In genomic region chr6:28335040-28335563, GRCh38 we compare ENCODE assay signal across 9 cellular contexts. TPM values are rescaled to one million over a fixed set of nuclear protein-coding genes. Genes with fewer than 3 reads are reported as not detected.
A peak's percentile ranks its signal among the peaks of the same experiment; 100 is the strongest.
DNase-seq lines count a peak whose midpoint lies in the region; ATAC-seq and TF ChIP-seq lines count a peak whose summit lies in the region.
"Had no signal": no experiment of that assay in that cellular context is flagged by ENCODE, and none has a peak within 500 bp of the region (broad histone marks: within the 10 kb centered on the region; RNA-seq: fewer than 3 reads in every experiment).

No MANE protein-coding gene starts in this region.

- H3K4me3 ChIP-seq in CD4-positive, alpha-beta memory T cell (ENCODE audit: low read length in 2 of 2) = peak overlapping the region; percentile 61 to 85
- H3K4me3 ChIP-seq in MM.1S (ENCODE audit: low read length) (peak overlapping the region; percentile 71; the same call in 1 of the 2 replicates), esophagus (ENCODE audit: low read depth in 1 of 2, low read length in 2 of 2) (peak overlapping the region; percentile 76), osteoblast (ENCODE audit: insufficient read depth, low read length) (peak overlapping the region; percentile 93)

- peaks cover 0 to 4% (median 3%) of the 10 kb centered on the region in 4 donors for H3K4me1 Mint-ChIP-seq in CD4-positive, alpha-beta memory T cell
- H3K4me1 Mint-ChIP-seq: IgD-negative memory B cell had no signal

- H3K27ac ChIP-seq in CD4-positive, alpha-beta memory T cell (ENCODE audit: low read depth, low read length) = peak overlapping the region; percentile 87
- H3K27ac ChIP-seq in MM.1S (ENCODE audit: low read length) = peak overlapping the region; percentile 69; the same call in 1 of the 2 replicates
- H3K27ac ChIP-seq in esophagus (ENCODE audit: low read depth in 2 of 2, low read length in 1 of 2) = peak overlapping the region; percentile 98 to 99
- H3K27ac ChIP-seq in osteoblast (ENCODE audit: low read depth, low read length) = peak overlapping the region; percentile 84

- H4K20me1 ChIP-seq in MM.1S (ENCODE audit: insufficient read depth, low read length) (no peaks in the 10 kb centered on the region), osteoblast (ENCODE audit: insufficient read depth, low read length) (no peaks in the 10 kb centered on the region)

- no peaks in the 10 kb centered on the region for H3K27me3 Mint-ChIP-seq in CD4-positive, alpha-beta memory T cell
- H3K27me3 Mint-ChIP-seq: IgD-negative memory B cell had no signal

- H2AFZ ChIP-seq in MM.1S (ENCODE audit: low read length) (peak overlapping the region; percentile 77), osteoblast (ENCODE audit: low read length) (peak overlapping the region; percentile 92)

- H3K27me3 ChIP-seq in CD4-positive, alpha-beta memory T cell (ENCODE audit: insufficient read depth, low read length) = no peaks in the 10 kb centered on the region
- no peaks in the 10 kb centered on the region for H3K27me3 ChIP-seq in MM.1S (replicated peaks; ENCODE audit: insufficient read depth, low read length)
- H3K27me3 ChIP-seq in esophagus (ENCODE audit: control insufficient read depth in 1 of 2, insufficient read depth in 2 of 2, low read length in 2 of 2) = no peaks in the 10 kb centered on the region
- no peaks in the 10 kb centered on the region for H3K27me3 ChIP-seq in osteoblast (ENCODE audit: insufficient read depth, low read length)

- no peak for ATAC-seq in HG03097 (IDR thresholded peaks at IDR 0.05; ENCODE audit: low FRiP score, unreplicated experiment)

- POLR2A ChIA-PET in CD4-positive, alpha-beta memory T cell (lab: Charles Lee; ENCODE audit: partially characterized antibody) = interaction anchor here (0.6 to 2.8 kb wide), 18 partner anchors 13 to 856 kb away, joined by 3 to 27 read pairs (median 5); partner anchors contain the start of genes ZKSCAN3, ZKSCAN4, ZKSCAN8 and ZSCAN26

- H3K36me3 Mint-ChIP-seq in CD4-positive, alpha-beta memory T cell = no peaks in the 10 kb centered on the region
- H3K36me3 Mint-ChIP-seq: IgD-negative memory B cell had no signal

- intact Hi-C loops in CD4-positive, alpha-beta memory T cell (cut with micrococcal nuclease) = loop anchor here (1.0 to 5.0 kb wide), 4 partner anchors 14 to 863 kb away; partner anchors contain the start of genes ZKSCAN3, ZNF184 and ZSCAN26

- CTCF ChIA-PET in CD4-positive, alpha-beta memory T cell (lab: Charles Lee; ENCODE audit: partially characterized antibody) = interaction anchor here (0.9 to 3.5 kb wide), 6 partner anchors 12 to 562 kb away, joined by 3 to 20 read pairs (median 4); partner anchors contain the start of gene ZSCAN26

- peak overlapping the region; percentile 84; the same call in 1 of the 2 replicates for H3K4me2 ChIP-seq in MM.1S (ENCODE audit: low read depth, low read length)
- peak overlapping the region; percentile 99 for H3K4me2 ChIP-seq in osteoblast (ENCODE audit: insufficient read depth, low read length)

- 32 to 33% methylated on average over 12 of the region's 12 CpGs for WGBS in esophagus, 2 donors

- no peaks in the 10 kb centered on the region for H3K9me2 ChIP-seq in MM.1S (replicated peaks; ENCODE audit: insufficient read depth, low read length)

- no peak overlapping the region for H3K9ac ChIP-seq in MM.1S (ENCODE audit: low read length)

- peak overlapping the region in 1 of 8 donors; percentile 34 for H3K4me3 Mint-ChIP-seq in CD4-positive, alpha-beta memory T cell

- peaks cover 0 to 4% (median under 1%) of the 10 kb centered on the region in 8 donors for H3K9me3 Mint-ChIP-seq in CD4-positive, alpha-beta memory T cell

- H3K9me3 ChIP-seq in CD4-positive, alpha-beta memory T cell (ENCODE audit: control insufficient read depth in 1 of 2, low read length in 2 of 2) = no peaks in the 10 kb centered on the region
- H3K9me3 ChIP-seq in MM.1S (replicated peaks; ENCODE audit: insufficient read depth, low read length) (no peaks in the 10 kb centered on the region), esophagus (ENCODE audit: control insufficient read depth in 2 of 2, insufficient read depth in 1 of 2, low read depth in 1 of 2, low read length in 1 of 2) (no peaks in the 10 kb centered on the region), osteoblast (ENCODE audit: low read depth, low read length) (no peaks in the 10 kb centered on the region)

- H3K79me2 ChIP-seq in MM.1S (ENCODE audit: low read length) (no peaks in the 10 kb centered on the region), osteoblast (ENCODE audit: insufficient read depth, low read length) (no peaks in the 10 kb centered on the region)

- no peaks in the 10 kb centered on the region for H3K36me3 ChIP-seq in CD4-positive, alpha-beta memory T cell (ENCODE audit: insufficient read depth, low read length)
- H3K36me3 ChIP-seq in MM.1S (replicated peaks; ENCODE audit: insufficient read depth, low read length) (no peaks in the 10 kb centered on the region), esophagus (ENCODE audit: control insufficient read depth in 2 of 2, insufficient read depth in 2 of 2, low read length in 1 of 2) (no peaks in the 10 kb centered on the region), osteoblast (ENCODE audit: insufficient read depth, low read length) (no peaks in the 10 kb centered on the region)

- H3K4me1 ChIP-seq in CD4-positive, alpha-beta memory T cell (ENCODE audit: insufficient read depth, low read length) = peaks cover 17% of the 10 kb centered on the region
- H3K4me1 ChIP-seq in MM.1S (ENCODE audit: low read length) (peaks cover 9% of the 10 kb centered on the region), esophagus (ENCODE audit: control insufficient read depth in 2 of 2, insufficient read depth in 2 of 2, low read length in 1 of 2) (no peaks in the 10 kb centered on the region), osteoblast (ENCODE audit: insufficient read depth, low read length) (peaks cover 9% of the 10 kb centered on the region)

- H3F3A ChIP-seq in MM.1S (ENCODE audit: insufficient read depth, low read length) = no peaks in the 10 kb centered on the region; the same call in 1 of the 2 replicates

- H3K27ac Mint-ChIP-seq in CD4-positive, alpha-beta memory T cell = peak overlapping the region in 1 of 7 donors; percentile 68

- DNase-seq in CD4-positive, alpha-beta memory T cell = no peak
- DNase-seq in MM.1S (no peak), osteoblast (ENCODE audit: insufficient read length, low spot score, missing footprints) (no peak), NCI-H82 (lab: John Stamatoyannopoulos, UW) (no peak), NCI-H510A (lab: John Stamatoyannopoulos, UW) (no peak)
- no peak for DNase-seq in stimulated activated CD4-positive, alpha-beta T cell treated with anti-CD3 and anti-CD28 coated beads, Interleukin-1b, Interleukin-23, amount 100 ng/mL, for 48 hours

- TF ChIP-seq CTCF in MM.1S (IDR thresholded peaks at IDR 0.05; ENCODE audit: low read length) (no peak), osteoblast (IDR thresholded peaks at IDR 0.05; ENCODE audit: extremely low read depth, low read depth, low read length) (no peak)

RNA-seq across cellular contexts. Expression of gene ZSCAN31, which starts 0.8 kb away (rescaled TPM):
- under 1 TPM; 0.73 to 0.97 TPM for total RNA-seq in CD4-positive, alpha-beta memory T cell
- polyA plus RNA-seq in CD4-positive, alpha-beta memory T cell = 1 to 10 TPM in 1 of 2 donors, under 1 TPM in 1; 0.86 to 1.2 TPM
- polyA plus RNA-seq in esophagus = 1 to 10 TPM; 5.5 to 9.2 TPM
- 16.5 and 19.9 TPM in 2 replicates for total RNA-seq in osteoblast

RNA-seq across cellular contexts. Expression of gene ZKSCAN3, which starts 14.6 kb away (rescaled TPM):
- 10 to 100 TPM; 12.4 to 12.6 TPM for total RNA-seq in CD4-positive, alpha-beta memory T cell
- 1 to 10 TPM; 2.3 to 4.2 TPM for polyA plus RNA-seq in CD4-positive, alpha-beta memory T cell
- 1 to 10 TPM in 1 of 2 donors, under 1 TPM in 1; 0.84 to 1.3 TPM for polyA plus RNA-seq in esophagus
- 2.9 and 3.5 TPM in 2 replicates for total RNA-seq in osteoblast

RNA-seq across cellular contexts. Expression of gene PGBD1, which starts 53.7 kb away (rescaled TPM):
- 1 to 10 TPM; 1.1 to 1.4 TPM for total RNA-seq in CD4-positive, alpha-beta memory T cell
- polyA plus RNA-seq in CD4-positive, alpha-beta memory T cell = under 1 TPM; 0.08 to 0.31 TPM
- 1 to 10 TPM; 1.3 to 1.7 TPM for polyA plus RNA-seq in esophagus
- total RNA-seq in osteoblast = 6.2 and 8.0 TPM in 2 replicates
